Comparison of ENCODE assay signal across 9 cellular contexts in the genomic region with DNA sequence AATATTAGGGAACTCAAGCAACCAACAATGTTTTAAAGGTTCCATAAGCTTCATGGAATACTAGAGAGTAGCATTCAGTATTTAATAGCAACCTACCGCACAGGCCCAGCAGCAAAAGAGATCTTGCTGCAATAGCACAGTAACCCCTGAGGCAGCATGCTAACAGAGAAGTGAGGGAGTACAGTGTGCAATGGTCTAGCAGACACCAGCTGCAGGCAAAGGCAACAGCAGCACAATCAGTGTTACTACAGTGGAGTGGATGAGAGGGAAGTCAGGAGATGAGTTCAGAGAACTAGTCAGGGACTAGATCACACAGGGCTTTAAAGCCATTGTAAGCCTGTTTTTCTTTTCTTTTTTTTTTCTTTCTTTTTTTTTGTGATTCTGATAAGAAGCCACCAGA. TPM values are rescaled to one million over a fixed set of nuclear protein-coding genes. Genes with fewer than 3 reads are reported as not detected.
DNase-seq lines count a peak whose midpoint lies in the region; ATAC-seq, FAIRE-seq and TF ChIP-seq lines count a peak whose summit lies in the region.
"Had no signal": no experiment of that assay in that cellular context is flagged by ENCODE, and none has a peak within 500 bp of the region (broad histone marks: within the 10 kb centered on the region; RNA-seq: fewer than 3 reads in every experiment).

No MANE protein-coding gene starts in this region.

- CTCF ChIA-PET in HepG2 (lab: Yijun Ruan, JAX; ENCODE audit: low intra/inter-chr PET ratio, low total read pairs), result no interaction called here

- no peak for FAIRE-seq in HepG2 (lab: Jason Lieb, UNC)

- peaks cover 20% of the 10 kb centered on the region for H3K36me3 Mint-ChIP-seq in T-helper 1 cell treated with Interleukin-12 subunit alpha and Interleukin-12 subunit beta and Interleukin-4 antibody, amounts not matched to agents 30 μg/mL and 1 μg/mL, for 36 hours (ENCODE audit: low read depth)

- TF ChIP-seq POLR2A in HepG2 (IDR thresholded peaks at IDR 0.05; ENCODE audit: insufficient read depth in 1 of 2, low read depth in 2 of 2, low read length in 2 of 2), result no peak

- H3K9me3 ChIP-seq in HepG2 (ENCODE audit: low read length), result no peaks in the 10 kb centered on the region

- 45% methylated on average over 1 of the region's 1 CpG for WGBS in HepG2 (ENCODE audit: low lambda C conversion rate)

- peaks cover 27% of the 10 kb centered on the region for H3K4me1 Mint-ChIP-seq in T-helper 1 cell treated with Interleukin-12 subunit alpha and Interleukin-12 subunit beta and Interleukin-4 antibody, amounts not matched to agents 30 μg/mL and 1 μg/mL, for 36 hours (ENCODE audit: low read depth)

- TF ChIP-seq RAD21 in HepG2 (CRISPR knock-in tag; IDR thresholded peaks at IDR 0.05), result no peak

- no peaks in the 10 kb centered on the region for H3K4me1 ChIP-seq in HepG2 (ENCODE audit: insufficient read depth, low read length)

- DNase-seq in HepG2 (ENCODE audit: low spot score), result no peak
- no peak for DNase-seq in NCI-H2029 (lab: John Stamatoyannopoulos, UW)
- no peak for DNase-seq in NCI-H1048 (lab: John Stamatoyannopoulos, UW)
- no peak for DNase-seq in NCI-H226
- no peak for DNase-seq in D341Med (ENCODE audit: low spot score)

- intact Hi-C loops in HepG2 (cut with micrococcal nuclease; ENCODE audit: unreplicated experiment), result no loop called here

- no peak for TF ChIP-seq EP300 in HepG2 (IDR thresholded peaks at IDR 0.05; ENCODE audit: low read depth in 2 of 2, low read length in 2 of 2)
- TF ChIP-seq EP300 in HepG2 (CRISPR knock-in tag; IDR thresholded peaks at IDR 0.05; ENCODE audit: borderline replicate concordance), result no peak

- H3K27me3 ChIP-seq in HepG2 (ENCODE audit: control insufficient read depth in 1 of 2, insufficient read depth in 2 of 2, low read length in 2 of 2), result no peaks in the 10 kb centered on the region
- H3K27me3 ChIP-seq: cardiac muscle cell had no signal

- no peaks in the 10 kb centered on the region for H3K36me3 ChIP-seq in HepG2 (replicated peaks in 1 of 2; ENCODE audit: control insufficient read depth in 1 of 2, insufficient read depth in 2 of 2, low read length in 2 of 2)
- H3K36me3 ChIP-seq: cardiac muscle cell had no signal

- in situ Hi-C loops in HepG2 (cut with HindIII; ENCODE audit: extremely low pct_ligation_motif_present, low pct_unique_long_range_greater_than_20kb), result no loop called here

- H3K27ac Mint-ChIP-seq in T-helper 1 cell treated with Interleukin-12 subunit alpha and Interleukin-12 subunit beta and Interleukin-4 antibody, amounts not matched to agents 30 μg/mL and 1 μg/mL, for 36 hours, result peak overlapping the region; percentile 43

- no peak overlapping the region for H3K4me3 ChIP-seq in HepG2 (replicated peaks in 1 of 3; ENCODE audit: insufficient read depth in 1 of 3, low read depth in 2 of 3, low read length in 3 of 3)
- H3K4me3 ChIP-seq: cardiac muscle cell had no signal

- ATAC-seq in GM18520 (IDR thresholded peaks at IDR 0.05; ENCODE audit: unreplicated experiment) (peak; percentile 22), HG02759 (IDR thresholded peaks at IDR 0.05; ENCODE audit: unreplicated experiment) (peak; percentile 45), HepG2 (peak; percentile 59)

- POLR2A ChIA-PET in HepG2 (lab: Yijun Ruan, JAX), result no interaction called here

- no peaks in the 10 kb centered on the region for H3K79me2 ChIP-seq in HepG2 (ENCODE audit: insufficient read depth, low read length)

- no peak overlapping the region for H3K27ac ChIP-seq in HepG2 (ENCODE audit: extremely low read length, insufficient read depth, low read length)
- H3K27ac ChIP-seq: cardiac muscle cell had no signal

- H4K20me1 ChIP-seq in HepG2 (ENCODE audit: insufficient read depth, low read length), result no peaks in the 10 kb centered on the region

- no TSS peak for BruUV-seq in HepG2 (replicated peaks; lab: Mats Ljungman, UMichigan)

- no peak overlapping the region for H3K4me2 ChIP-seq in HepG2 (ENCODE audit: low read depth, low read length)

- no peaks in the 10 kb centered on the region for H3K27me3 Mint-ChIP-seq in T-helper 1 cell treated with Interleukin-12 subunit alpha and Interleukin-12 subunit beta and Interleukin-4 antibody, amounts not matched to agents 30 μg/mL and 1 μg/mL, for 36 hours (ENCODE audit: low read depth)

- no peak overlapping the region for H3K9ac ChIP-seq in HepG2 (ENCODE audit: insufficient read depth, low read depth, low read length)

- H2AFZ ChIP-seq in HepG2 (ENCODE audit: low read length), result no peak overlapping the region

- H3K4me3 Mint-ChIP-seq in T-helper 1 cell treated with Interleukin-12 subunit alpha and Interleukin-12 subunit beta and Interleukin-4 antibody, amounts not matched to agents 30 μg/mL and 1 μg/mL, for 36 hours, result peak overlapping the region; percentile 51

- TF ChIP-seq CTCF in HepG2 (CRISPR knock-in tag; IDR thresholded peaks at IDR 0.05), result no peak

- no peaks in the 10 kb centered on the region for H3K9me3 Mint-ChIP-seq in T-helper 1 cell treated with Interleukin-12 subunit alpha and Interleukin-12 subunit beta and Interleukin-4 antibody, amounts not matched to agents 30 μg/mL and 1 μg/mL, for 36 hours

RNA-seq across cellular contexts. Expression of a gene that starts 2.8 kb away (rescaled TPM):
- 0.04 TPM in 1 of 2 replicates, not detected in the other for total RNA-seq in HepG2 (2016; rRNA removed; fragmentation: Illumina TruSeq; extraction: Trizol)
- not detected in 2 replicates for total RNA-seq in HepG2 (2016; cell fraction: cytosol; rRNA removed; fragmentation: Illumina TruSeq; extraction: Trizol; ENCODE audit: low read depth)
- 0.06 TPM in 1 of 2 replicates, not detected in the other for total RNA-seq in HepG2 (2016; cell fraction: insoluble cytoplasmic fraction; rRNA removed; fragmentation: Illumina TruSeq; extraction: Trizol)
- 0.06 TPM in 1 of 2 replicates, not detected in the other for total RNA-seq in HepG2 (2016; cell fraction: membrane; rRNA removed; fragmentation: Illumina TruSeq; extraction: Trizol)
- not detected in 2 replicates for total RNA-seq in HepG2 (2016; cell fraction: nucleus; rRNA removed; fragmentation: Illumina TruSeq; extraction: Trizol)
- not detected in 2 replicates for polyA plus RNA-seq in HepG2 (2011; rRNA removed)
- polyA plus RNA-seq in HepG2 (2011; cell fraction: cytosol; rRNA removed), result not detected in 2 replicates
- 0.09 and 0.13 TPM in 2 replicates for polyA plus RNA-seq in HepG2 (2011; cell fraction: nucleus; rRNA removed)
- not detected in 2 replicates for polyA plus RNA-seq in HepG2 (2012)
- polyA plus RNA-seq in HepG2 (2016; cell fraction: cytosol; fragmentation: Illumina TruSeq; extraction: Trizol; ENCODE audit: low read depth), result not detected in 2 replicates
- not detected in 2 replicates for polyA plus RNA-seq in HepG2 (2016; cell fraction: insoluble cytoplasmic fraction; fragmentation: Illumina TruSeq; extraction: Trizol; ENCODE audit: low read depth)
- not detected in 2 replicates for polyA plus RNA-seq in HepG2 (2016; cell fraction: membrane; fragmentation: Illumina TruSeq; extraction: Trizol; ENCODE audit: low read depth)
- not detected in 2 replicates for polyA plus RNA-seq in HepG2 (2016; cell fraction: nucleus; fragmentation: Illumina TruSeq; extraction: Trizol; ENCODE audit: insufficient read depth, low read depth)
- 0.12 TPM in 1 of 2 replicates, not detected in the other for polyA minus RNA-seq in HepG2 (2011; rRNA and poly(A)+ RNA removed; ENCODE audit: low replicate concordance)
- polyA minus RNA-seq in HepG2 (2011; cell fraction: cytosol; rRNA and poly(A)+ RNA removed), result not detected in 2 replicates
- 0.26 and 0.99 TPM in 2 replicates for polyA minus RNA-seq in HepG2 (2011; cell fraction: nucleus; rRNA and poly(A)+ RNA removed)

RNA-seq across cellular contexts. Expression of a gene that starts 26.3 kb away (rescaled TPM):
- 89.1 and 113 TPM in 2 replicates for total RNA-seq in HepG2 (2016; rRNA removed; fragmentation: Illumina TruSeq; extraction: Trizol)
- total RNA-seq in HepG2 (2016; cell fraction: cytosol; rRNA removed; fragmentation: Illumina TruSeq; extraction: Trizol; ENCODE audit: low read depth), result 4.8 and 4.9 TPM in 2 replicates
- total RNA-seq in HepG2 (2016; cell fraction: insoluble cytoplasmic fraction; rRNA removed; fragmentation: Illumina TruSeq; extraction: Trizol), result 96.0 and 111 TPM in 2 replicates
- 28.4 and 32.7 TPM in 2 replicates for total RNA-seq in HepG2 (2016; cell fraction: membrane; rRNA removed; fragmentation: Illumina TruSeq; extraction: Trizol)
- 80.6 and 105 TPM in 2 replicates for total RNA-seq in HepG2 (2016; cell fraction: nucleus; rRNA removed; fragmentation: Illumina TruSeq; extraction: Trizol)
- 44.2 and 58.0 TPM in 2 replicates for polyA plus RNA-seq in HepG2 (2011; rRNA removed)
- 43.3 and 94.7 TPM in 2 replicates for polyA plus RNA-seq in HepG2 (2011; cell fraction: cytosol; rRNA removed)
- 46.8 and 49.8 TPM in 2 replicates for polyA plus RNA-seq in HepG2 (2011; cell fraction: nucleus; rRNA removed)
- polyA plus RNA-seq in HepG2 (2012), result 44.2 and 56.3 TPM in 2 replicates
- polyA plus RNA-seq in HepG2 (2016; cell fraction: cytosol; fragmentation: Illumina TruSeq; extraction: Trizol; ENCODE audit: low read depth), result 4.5 and 5.0 TPM in 2 replicates
- polyA plus RNA-seq in HepG2 (2016; cell fraction: insoluble cytoplasmic fraction; fragmentation: Illumina TruSeq; extraction: Trizol; ENCODE audit: low read depth), result 56.3 and 65.7 TPM in 2 replicates
- 15.3 and 15.7 TPM in 2 replicates for polyA plus RNA-seq in HepG2 (2016; cell fraction: membrane; fragmentation: Illumina TruSeq; extraction: Trizol; ENCODE audit: low read depth)
- 90.3 and 92.2 TPM in 2 replicates for polyA plus RNA-seq in HepG2 (2016; cell fraction: nucleus; fragmentation: Illumina TruSeq; extraction: Trizol; ENCODE audit: insufficient read depth, low read depth)
- polyA minus RNA-seq in HepG2 (2011; rRNA and poly(A)+ RNA removed; ENCODE audit: low replicate concordance), result 23.1 and 171 TPM in 2 replicates
- 97.3 and 115 TPM in 2 replicates for polyA minus RNA-seq in HepG2 (2011; cell fraction: cytosol; rRNA and poly(A)+ RNA removed)
- 56.7 and 68.0 TPM in 2 replicates for polyA minus RNA-seq in HepG2 (2011; cell fraction: nucleus; rRNA and poly(A)+ RNA removed)

RNA-seq across cellular contexts. Expression of a gene that starts 54.9 kb away (rescaled TPM):
- total RNA-seq in HepG2 (2016; rRNA removed; fragmentation: Illumina TruSeq; extraction: Trizol), result 5.5 and 11.1 TPM in 2 replicates
- 0.61 and 0.62 TPM in 2 replicates for total RNA-seq in HepG2 (2016; cell fraction: cytosol; rRNA removed; fragmentation: Illumina TruSeq; extraction: Trizol; ENCODE audit: low read depth)
- total RNA-seq in HepG2 (2016; cell fraction: insoluble cytoplasmic fraction; rRNA removed; fragmentation: Illumina TruSeq; extraction: Trizol), result 5.9 and 10.2 TPM in 2 replicates
- 3.9 and 4.5 TPM in 2 replicates for total RNA-seq in HepG2 (2016; cell fraction: membrane; rRNA removed; fragmentation: Illumina TruSeq; extraction: Trizol)
- 10.2 and 10.6 TPM in 2 replicates for total RNA-seq in HepG2 (2016; cell fraction: nucleus; rRNA removed; fragmentation: Illumina TruSeq; extraction: Trizol)
- 6.1 and 8.3 TPM in 2 replicates for polyA plus RNA-seq in HepG2 (2011; rRNA removed)
- 2.9 and 4.4 TPM in 2 replicates for polyA plus RNA-seq in HepG2 (2011; cell fraction: cytosol; rRNA removed)
- 4.6 and 5.1 TPM in 2 replicates for polyA plus RNA-seq in HepG2 (2011; cell fraction: nucleus; rRNA removed)
- polyA plus RNA-seq in HepG2 (2012), result 7.4 and 8.4 TPM in 2 replicates
- 0.19 and 0.23 TPM in 2 replicates for polyA plus RNA-seq in HepG2 (2016; cell fraction: cytosol; fragmentation: Illumina TruSeq; extraction: Trizol; ENCODE audit: low read depth)
- 6.5 and 7.0 TPM in 2 replicates for polyA plus RNA-seq in HepG2 (2016; cell fraction: insoluble cytoplasmic fraction; fragmentation: Illumina TruSeq; extraction: Trizol; ENCODE audit: low read depth)
- polyA plus RNA-seq in HepG2 (2016; cell fraction: membrane; fragmentation: Illumina TruSeq; extraction: Trizol; ENCODE audit: low read depth), result 1.5 and 1.7 TPM in 2 replicates
- polyA plus RNA-seq in HepG2 (2016; cell fraction: nucleus; fragmentation: Illumina TruSeq; extraction: Trizol; ENCODE audit: insufficient read depth, low read depth), result 12.4 and 13.4 TPM in 2 replicates
- polyA minus RNA-seq in HepG2 (2011; rRNA and poly(A)+ RNA removed; ENCODE audit: low replicate concordance), result 6.1 and 8.3 TPM in 2 replicates
- polyA minus RNA-seq in HepG2 (2011; cell fraction: cytosol; rRNA and poly(A)+ RNA removed), result 9.9 and 11.2 TPM in 2 replicates
- polyA minus RNA-seq in HepG2 (2011; cell fraction: nucleus; rRNA and poly(A)+ RNA removed), result 17.0 and 21.4 TPM in 2 replicates
